ENCODE assay signal across 8 cellular contexts in genomic region chr1:204941415-204942338, GRCh38.
DNase-seq lines count a peak whose midpoint lies in the region; ATAC-seq and TF ChIP-seq lines count a peak whose summit lies in the region.

No MANE protein-coding gene starts in this region.

- H3K4me3 Mint-ChIP-seq in activated T-helper 17 cell treated with anti-CD3 and anti-CD28 coated beads, Interleukin-2, amount 50 U/mL, for 72 hours, result no peak overlapping the region

- H3K27me3 Mint-ChIP-seq in activated T-helper 17 cell treated with anti-CD3 and anti-CD28 coated beads, Interleukin-2, amount 50 U/mL, for 72 hours, result peaks cover 10% of the 10 kb centered on the region

- H3K36me3 ChIP-seq in ovary, result no peaks in the 10 kb centered on the region

- peaks cover 3% of the 10 kb centered on the region for H3K4me1 ChIP-seq in ovary (ENCODE audit: insufficient read depth)

- intact Hi-C loops in ovary (cut with DNase I), result loop anchor here in 3 of 4 donors (2.0 to 10.0 kb wide), 5 partner anchors 54 to 377 kb away; no protein-coding TSS in a partner anchor

- no peak for TF ChIP-seq POLR2A in ovary (IDR thresholded peaks at IDR 0.05)

- in situ Hi-C loops in Caki2 (cut with HindIII; ENCODE audit: low pct_unique_long_range_greater_than_20kb, low sequenced_read_pairs), result no loop called here

- no peaks in the 10 kb centered on the region for H3K4me1 Mint-ChIP-seq in activated T-helper 17 cell treated with anti-CD3 and anti-CD28 coated beads, Interleukin-2, amount 50 U/mL, for 72 hours

- no peak overlapping the region for H3K27ac Mint-ChIP-seq in activated T-helper 17 cell treated with anti-CD3 and anti-CD28 coated beads, Interleukin-2, amount 50 U/mL, for 72 hours

- 31 to 32% (median 31%) methylated on average over 15 of the region's 15 CpGs for WGBS in ovary, 3 donors

- no peaks in the 10 kb centered on the region for H3K36me3 Mint-ChIP-seq in activated T-helper 17 cell treated with anti-CD3 and anti-CD28 coated beads, Interleukin-2, amount 50 U/mL, for 72 hours (ENCODE audit: low read depth)

- TF ChIP-seq CTCF in ovary (IDR thresholded peaks at IDR 0.05), result peak; percentile 88 to 93 (median 93)

- H3K9me3 ChIP-seq in ovary, result no peaks in the 10 kb centered on the region

- no peaks in the 10 kb centered on the region for H3K27me3 ChIP-seq in ovary

- no peak overlapping the region for H3K27ac ChIP-seq in ovary

- peaks cover 4% of the 10 kb centered on the region for H3K9me3 Mint-ChIP-seq in activated T-helper 17 cell treated with anti-CD3 and anti-CD28 coated beads, Interleukin-2, amount 50 U/mL, for 72 hours

- ATAC-seq in activated T-helper 17 cell treated with anti-CD3 and anti-CD28 coated beads, Interleukin-2, amount 50 U/mL, for 72 hours (replicated peaks), result peak; percentile 28
- ATAC-seq in GM19324 (IDR thresholded peaks at IDR 0.05; ENCODE audit: low FRiP score, unreplicated experiment) (no peak), HG02798 (IDR thresholded peaks at IDR 0.05; ENCODE audit: poor library complexity, unreplicated experiment) (no peak)

- DNase-seq in Caki2 (ENCODE audit: low read depth) (peak; percentile 27), HS-5 (ENCODE audit: low read depth) (peak; percentile 14), NCI-H82 treated with DMSO at 0.1 percent for 48 hours (lab: John Stamatoyannopoulos, UW; ENCODE audit: unreplicated experiment) (peak; percentile 75), globus pallidus (ENCODE audit: low spot score) (peak; percentile 72), ovary (peak; percentile 47 to 83 (median 82))

- no peak overlapping the region for H3K4me3 ChIP-seq in ovary

- TF ChIP-seq EP300 in ovary (IDR thresholded peaks at IDR 0.05), result no peak

Comparison
In these comparisons a context has a peak if more than half of its experiments do, and no peak if none do; other contexts are left out.
1. DNase-seq: peak in every context shown above with its lines; median percentile 82 in ovary; 75 in NCI-H82 treated with DMSO at 0.1 percent for 48 hours; 72 in globus pallidus; 27 in Caki2; 14 in HS-5.